Comparison of ENCODE assay signal across 25 cellular contexts in the genomic region with DNA sequence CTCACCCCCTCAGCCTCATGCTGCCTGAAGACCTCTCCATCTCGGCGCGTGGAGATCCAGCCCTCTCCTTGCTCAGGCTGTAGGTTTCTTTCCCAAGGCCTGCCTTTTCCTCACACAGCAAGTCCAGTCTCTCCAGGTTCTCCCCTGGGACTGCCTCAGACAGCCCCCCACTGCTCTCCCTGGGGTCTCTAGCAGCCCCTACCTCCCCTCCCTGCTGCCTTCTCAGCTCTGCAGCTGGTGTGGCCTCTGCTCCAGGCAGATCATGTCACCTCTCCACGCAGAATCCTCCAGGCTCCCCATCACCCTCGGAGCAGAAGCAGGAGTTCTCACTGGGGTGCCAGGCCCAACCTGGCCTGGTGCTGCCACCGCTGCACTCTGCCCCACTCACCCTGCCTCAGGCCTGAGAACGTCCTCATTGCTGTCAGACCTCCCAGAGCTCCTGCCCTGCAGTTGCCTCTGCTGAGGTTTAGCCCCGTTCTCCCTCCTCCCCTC. TPM values are rescaled to one million over a fixed set of nuclear protein-coding genes. Genes with fewer than 3 reads are reported as not detected.
DNase-seq lines count a peak whose midpoint lies in the region; ATAC-seq, FAIRE-seq and TF ChIP-seq lines count a peak whose summit lies in the region.
"Had no signal": no experiment of that assay in that cellular context is flagged by ENCODE, and none has a peak within 500 bp of the region (broad histone marks: within the 10 kb centered on the region; RNA-seq: fewer than 3 reads in every experiment).

No MANE protein-coding gene starts in this region.

- H3K27ac Mint-ChIP-seq in nephron progenitor cell, result peak overlapping the region; percentile 73
- H3K27ac Mint-ChIP-seq in CD4-positive, alpha-beta T cell, result no peak overlapping the region
- H3K27ac Mint-ChIP-seq in activated T-helper 2 cell treated with anti-CD3 and anti-CD28 coated beads, Interferon-gamma antibody, Interleukin-2, Interleukin-4, amounts not matched to agents 10 μg/mL and 5 μg/mL and 100 μg/mL, durations not matched to agents 14 hours and 24 hours and 36 hours, result no peak overlapping the region
- no peak overlapping the region for H3K27ac Mint-ChIP-seq in activated CD4-positive, alpha-beta memory T cell treated with anti-CD3 and anti-CD28 coated beads, Interleukin-2, amount 10 ng/mL, durations not matched to agents 7 days and 5 days
- H3K27ac Mint-ChIP-seq: activated naive CD8-positive, alpha-beta T cell treated with anti-CD3 and anti-CD28 coated beads, Interleukin-2, amount 50 U/mL, for 24 hours; CD8-positive, alpha-beta T cell had no signal

- in situ Hi-C loops in GM12878 (cut with MboI), result no loop called here

- TF ChIP-seq POLR2A in GM12878 (IDR thresholded peaks at IDR 0.05; ENCODE audit: low read depth, low read length), result no peak; the same call in 1 of the 2 replicates

- H3K4me3 Mint-ChIP-seq in nephron progenitor cell, result no peak overlapping the region
- no peak overlapping the region for H3K4me3 Mint-ChIP-seq in CD4-positive, alpha-beta T cell
- H3K4me3 Mint-ChIP-seq in activated T-helper 2 cell treated with anti-CD3 and anti-CD28 coated beads, Interferon-gamma antibody, Interleukin-2, Interleukin-4, amounts not matched to agents 10 μg/mL and 5 μg/mL and 100 μg/mL, durations not matched to agents 14 hours and 24 hours and 36 hours (ENCODE audit: low read depth), result no peak overlapping the region
- H3K4me3 Mint-ChIP-seq in activated CD4-positive, alpha-beta memory T cell treated with anti-CD3 and anti-CD28 coated beads, Interleukin-2, amount 10 ng/mL, durations not matched to agents 7 days and 5 days, result no peak overlapping the region
- H3K4me3 Mint-ChIP-seq: activated naive CD8-positive, alpha-beta T cell treated with anti-CD3 and anti-CD28 coated beads, Interleukin-2, amount 50 U/mL, for 24 hours; CD8-positive, alpha-beta T cell had no signal

- TF ChIP-seq CTCF in HEK293 (tag by site-specific recombination; IDR thresholded peaks at IDR 0.05) (no peak), GM12878 (IDR thresholded peaks at IDR 0.05 in 2 of 3, conservative IDR thresholded peaks at IDR 0.05 in 1 of 3; ENCODE audit: control insufficient read depth in 2 of 3, extremely low read depth in 1 of 3, insufficient read depth in 1 of 3, low read depth in 3 of 3, low read length in 3 of 3) (no peak), nephron progenitor cell (IDR thresholded peaks at IDR 0.05) (no peak)
- no peak for TF ChIP-seq CTCF in CD4-positive, alpha-beta T cell (IDR thresholded peaks at IDR 0.05)

- SMC1A ChIA-PET in GM12878 (lab: Charles Lee; ENCODE audit: uncharacterized antibody, unreplicated experiment), result interaction anchor here (1.2 to 1.7 kb wide), 3 partner anchors 13 to 27 kb away, joined by 3 to 5 read pairs (median 3); a partner anchor contains a TSS

- H3K9ac ChIP-seq in GM12878 (ENCODE audit: control insufficient read depth, insufficient read depth, low read length), result no peak overlapping the region

- H3K36me3 ChIP-seq in HEK293 (ENCODE audit: control insufficient read depth in 2 of 2, insufficient read depth in 1 of 2, low read length in 2 of 2) (peaks cover 51 to 88% of the 10 kb centered on the region in 2 experiments), GM12878 (ENCODE audit: control insufficient read depth in 2 of 2, insufficient read depth in 2 of 2, low read length in 1 of 2) (peaks cover 18 to 28% of the 10 kb centered on the region in 2 experiments)

- no TSS peak for BruUV-seq in GM12878 (replicated peaks; lab: Mats Ljungman, UMichigan)

- intact Hi-C loops in GM12878 (cut with micrococcal nuclease; ENCODE audit: unreplicated experiment), result loop anchor here (2.0 kb wide), 1 partner anchor 37 kb away; a partner anchor contains a TSS
- intact Hi-C loops in CD4-positive, alpha-beta T cell (cut with DNase I, micrococcal nuclease), result no loop called here
- intact Hi-C loops in activated T-helper 2 cell treated with anti-CD3 and anti-CD28 coated beads, Interferon-gamma antibody, Interleukin-2, Interleukin-4, amounts not matched to agents 10 μg/mL and 5 μg/mL and 100 μg/mL, durations not matched to agents 14 hours and 24 hours and 36 hours (cut with micrococcal nuclease), result no loop called here

- CTCF ChIA-PET in HEK293 (lab: Yijun Ruan, JAX), result no interaction called here
- CTCF ChIA-PET in GM12878 (lab: Yijun Ruan, JAX), result interaction anchor here (0.6 to 1.3 kb wide), 6 partner anchors 10 to 92 kb away, joined by 3 to 5 read pairs (median 4); a partner anchor contains a TSS
- CTCF ChIA-PET in CD4-positive, alpha-beta T cell (lab: Charles Lee), result no interaction called here
- CTCF ChIA-PET in activated CD4-positive, alpha-beta memory T cell treated with anti-CD3 and anti-CD28 coated beads, Interleukin-2, amount 10 ng/mL, durations not matched to agents 7 days and 5 days (lab: Charles Lee), result no interaction called here

- H3K4me1 ChIP-seq in HEK293 (ENCODE audit: control insufficient read depth, insufficient read depth, low read length), result no peaks in the 10 kb centered on the region
- peaks cover 89% of the 10 kb centered on the region for H3K4me1 ChIP-seq in GM12878 (ENCODE audit: control insufficient read depth, insufficient read depth, low read length)
- H3K4me1 ChIP-seq: esophagus muscularis mucosa, gastrocnemius medialis, HAP-1, SJCRH30 had no signal

- peaks cover 88% of the 10 kb centered on the region for H3K36me3 Mint-ChIP-seq in nephron progenitor cell (ENCODE audit: low read depth)
- peaks cover 84% of the 10 kb centered on the region for H3K36me3 Mint-ChIP-seq in CD4-positive, alpha-beta T cell (ENCODE audit: low read depth)
- H3K36me3 Mint-ChIP-seq in activated T-helper 2 cell treated with anti-CD3 and anti-CD28 coated beads, Interferon-gamma antibody, Interleukin-2, Interleukin-4, amounts not matched to agents 10 μg/mL and 5 μg/mL and 100 μg/mL, durations not matched to agents 14 hours and 24 hours and 36 hours (ENCODE audit: low read depth), result peaks cover 63% of the 10 kb centered on the region
- H3K36me3 Mint-ChIP-seq in activated CD4-positive, alpha-beta memory T cell treated with anti-CD3 and anti-CD28 coated beads, Interleukin-2, amount 10 ng/mL, durations not matched to agents 7 days and 5 days (ENCODE audit: low read depth), result peaks cover 53% of the 10 kb centered on the region

- no peaks in the 10 kb centered on the region for H3K27me3 ChIP-seq in GM12878 (replicated peaks in 1 of 2; ENCODE audit: control insufficient read depth in 2 of 2, insufficient read depth in 2 of 2, low read length in 1 of 2)
- H3K27me3 ChIP-seq in CD4-positive, alpha-beta T cell (ENCODE audit: control insufficient read depth, insufficient read depth, low read length), result no peaks in the 10 kb centered on the region
- H3K27me3 ChIP-seq: esophagus muscularis mucosa, gastrocnemius medialis, SJCRH30, thyroid gland had no signal

- peaks cover 8% of the 10 kb centered on the region for H3K4me1 Mint-ChIP-seq in nephron progenitor cell
- H3K4me1 Mint-ChIP-seq in CD4-positive, alpha-beta T cell (ENCODE audit: low read depth), result no peaks in the 10 kb centered on the region
- H3K4me1 Mint-ChIP-seq in activated T-helper 2 cell treated with anti-CD3 and anti-CD28 coated beads, Interferon-gamma antibody, Interleukin-2, Interleukin-4, amounts not matched to agents 10 μg/mL and 5 μg/mL and 100 μg/mL, durations not matched to agents 14 hours and 24 hours and 36 hours (ENCODE audit: low read depth), result no peaks in the 10 kb centered on the region
- H3K4me1 Mint-ChIP-seq in activated CD4-positive, alpha-beta memory T cell treated with anti-CD3 and anti-CD28 coated beads, Interleukin-2, amount 10 ng/mL, durations not matched to agents 7 days and 5 days, result no peaks in the 10 kb centered on the region

- ATAC-seq in GM12878, result no peak
- ATAC-seq in CD4-positive, alpha-beta T cell (ENCODE audit: poor library complexity), result no peak
- ATAC-seq: activated naive CD8-positive, alpha-beta T cell treated with anti-CD3 and anti-CD28 coated beads, Interleukin-2, amount 50 U/mL, for 24 hours; CD8-positive, alpha-beta T cell; gastrocnemius medialis had no signal

- 89% methylated on average over 8 of the region's 8 CpGs for WGBS in GM12878 (ENCODE audit: insufficient coverage, insufficient replicate concordance, low lambda C conversion rate, missing lambda C conversion rate)

- no peak for TF ChIP-seq RAD21 in GM12878 (IDR thresholded peaks at IDR 0.05; ENCODE audit: insufficient read depth, low read depth, low read length)

- H3K4me3 ChIP-seq in HEK293 (ENCODE audit: low read depth, low read length) (no peak overlapping the region), GM12878 (no peak overlapping the region)
- H3K4me3 ChIP-seq: esophagus muscularis mucosa, gastrocnemius medialis, HAP-1, lung, SJCRH30, skin epidermis, thyroid gland had no signal

- H3K9me3 Mint-ChIP-seq in nephron progenitor cell, result no peaks in the 10 kb centered on the region
- no peaks in the 10 kb centered on the region for H3K9me3 Mint-ChIP-seq in CD4-positive, alpha-beta T cell
- H3K9me3 Mint-ChIP-seq in activated T-helper 2 cell treated with anti-CD3 and anti-CD28 coated beads, Interferon-gamma antibody, Interleukin-2, Interleukin-4, amounts not matched to agents 10 μg/mL and 5 μg/mL and 100 μg/mL, durations not matched to agents 14 hours and 24 hours and 36 hours, result no peaks in the 10 kb centered on the region
- no peaks in the 10 kb centered on the region for H3K9me3 Mint-ChIP-seq in activated CD4-positive, alpha-beta memory T cell treated with anti-CD3 and anti-CD28 coated beads, Interleukin-2, amount 10 ng/mL, durations not matched to agents 7 days and 5 days
- H3K9me3 Mint-ChIP-seq: activated naive CD8-positive, alpha-beta T cell treated with anti-CD3 and anti-CD28 coated beads, Interleukin-2, amount 50 U/mL, for 24 hours; CD8-positive, alpha-beta T cell had no signal

- POLR2A ChIA-PET in HEK293 (lab: Yijun Ruan, JAX), result interaction anchor here (0.7 kb wide), 1 partner anchor 10 kb away, joined by 3 read pairs; no protein-coding TSS in a partner anchor
- POLR2A ChIA-PET in GM12878 (lab: Charles Lee), result interaction anchor here (0.6 to 2.7 kb wide), 3 partner anchors 10 to 43 kb away, joined by 3 to 12 read pairs (median 4); no protein-coding TSS in a partner anchor
- POLR2A ChIA-PET in CD4-positive, alpha-beta T cell (lab: Charles Lee), result interaction anchor here (1.1 to 1.2 kb wide), 2 partner anchors 10 to 27 kb away, joined by 3 read pairs; no protein-coding TSS in a partner anchor
- POLR2A ChIA-PET in activated CD4-positive, alpha-beta memory T cell treated with anti-CD3 and anti-CD28 coated beads, Interleukin-2, amount 10 ng/mL, durations not matched to agents 7 days and 5 days (lab: Charles Lee), result no interaction called here

- H3K27me3 Mint-ChIP-seq in nephron progenitor cell (ENCODE audit: low read depth, poor library complexity), result peaks cover 3% of the 10 kb centered on the region
- H3K27me3 Mint-ChIP-seq in CD4-positive, alpha-beta T cell, result no peaks in the 10 kb centered on the region
- H3K27me3 Mint-ChIP-seq in activated T-helper 2 cell treated with anti-CD3 and anti-CD28 coated beads, Interferon-gamma antibody, Interleukin-2, Interleukin-4, amounts not matched to agents 10 μg/mL and 5 μg/mL and 100 μg/mL, durations not matched to agents 14 hours and 24 hours and 36 hours (ENCODE audit: low read depth), result no peaks in the 10 kb centered on the region
- no peaks in the 10 kb centered on the region for H3K27me3 Mint-ChIP-seq in activated CD4-positive, alpha-beta memory T cell treated with anti-CD3 and anti-CD28 coated beads, Interleukin-2, amount 10 ng/mL, durations not matched to agents 7 days and 5 days
- H3K27me3 Mint-ChIP-seq: activated naive CD8-positive, alpha-beta T cell treated with anti-CD3 and anti-CD28 coated beads, Interleukin-2, amount 50 U/mL, for 24 hours had no signal

- RAD21 ChIA-PET in GM12878 (lab: Charles Lee; ENCODE audit: unreplicated experiment), result interaction anchor here (2.2 kb wide), 1 partner anchor 44 kb away, joined by 7 read pairs; no protein-coding TSS in a partner anchor

- H3K27ac ChIP-seq in HEK293 (ENCODE audit: extremely low read depth, low read depth, low read length), result no peak overlapping the region
- peak overlapping the region; percentile 89 for H3K27ac ChIP-seq in GM12878 (ENCODE audit: control insufficient read depth, insufficient read depth)
- H3K27ac ChIP-seq in CD4-positive, alpha-beta T cell (ENCODE audit: low read depth, low read length), result no peak overlapping the region
- H3K27ac ChIP-seq: esophagus muscularis mucosa, gastrocnemius medialis, SJCRH30 had no signal

- H2AFZ ChIP-seq in GM12878 (ENCODE audit: control insufficient read depth, low read depth, low read length), result no peak overlapping the region

- no peaks in the 10 kb centered on the region for H3K9me3 ChIP-seq in HEK293 (ENCODE audit: control insufficient read depth, insufficient read depth, low read depth, low read length)
- H3K9me3 ChIP-seq in GM12878 (replicated peaks; ENCODE audit: control insufficient read depth, insufficient read depth, low read length), result no peaks in the 10 kb centered on the region
- H3K9me3 ChIP-seq in CD4-positive, alpha-beta T cell (ENCODE audit: control insufficient read depth, low read length), result no peaks in the 10 kb centered on the region
- H3K9me3 ChIP-seq: esophagus muscularis mucosa, gastrocnemius medialis, HAP-1, SJCRH30, thyroid gland had no signal

- peaks cover 35% of the 10 kb centered on the region for H3K79me2 ChIP-seq in GM12878 (ENCODE audit: control insufficient read depth, insufficient read depth, low read length)

- H4K20me1 ChIP-seq in GM12878 (ENCODE audit: control insufficient read depth, insufficient read depth), result no peaks in the 10 kb centered on the region

- DNase-seq in GM12878 (ENCODE audit: low read depth, low spot score) (no peak), nephron progenitor cell (no peak)
- DNase-seq in CD4-positive, alpha-beta T cell, result no peak
- no peak for DNase-seq in activated T-helper 2 cell treated with anti-CD3 and anti-CD28 coated beads, Interferon-gamma antibody, Interleukin-2, Interleukin-4, amounts not matched to agents 10 μg/mL and 5 μg/mL and 100 μg/mL, durations not matched to agents 14 hours and 24 hours and 36 hours (ENCODE audit: low spot score)
- no peak for DNase-seq in activated CD4-positive, alpha-beta memory T cell treated with anti-CD3 and anti-CD28 coated beads, Interleukin-2, amount 10 ng/mL, durations not matched to agents 7 days and 5 days
- DNase-seq: activated CD4-positive, alpha-beta T cell treated with anti-CD3 and anti-CD28 coated beads, Interleukin-2, amount 50 U/mL, for 1 hour; activated effector memory CD4-positive, alpha-beta T cell treated with Interleukin-2 at 50 U/mL for 16 hours; activated naive CD8-positive, alpha-beta T cell treated with anti-CD3 and anti-CD28 coated beads, Interleukin-2, amount 50 U/mL, for 24 hours; CD8-positive, alpha-beta T cell; effector CD8-positive, alpha-beta T cell; gastrocnemius medialis; IMR-90; MM.1S; NCI-H1436 treated with DMSO at 0.1 percent for 48 hours; NCI-H524; NK-92 treated with Interleukin-12 subunit alpha and Interleukin-12 subunit beta, amount 100 ng/mL, for 24 hours; SJCRH30; stimulated activated naive CD4-positive, alpha-beta T cell treated with Interleukin-2 at 50 U/mL for 16 hours had no signal

- no peak for FAIRE-seq in GM12878 (lab: Jason Lieb, UNC)
- FAIRE-seq: RCC 7860 had no signal

- TF ChIP-seq EP300 in GM12878 (IDR thresholded peaks at IDR 0.05; ENCODE audit: borderline replicate concordance in 1 of 2, control insufficient read depth in 1 of 2, low read depth in 2 of 2, low read length in 2 of 2), result no peak

- peak overlapping the region; percentile 100; the same call in 1 of the 2 replicates for H3K4me2 ChIP-seq in GM12878 (ENCODE audit: control insufficient read depth, insufficient read depth)

RNA-seq across cellular contexts. Expression of a gene that starts 15.2 kb away (rescaled TPM):
- 112 and 119 TPM in 2 replicates for total RNA-seq in GM12878 (2013; cell fraction: nucleolus; rRNA removed)
- total RNA-seq in GM12878 (2014; rRNA removed), result 167 and 177 TPM in 2 replicates
- total RNA-seq in GM12878 (2014; rRNA removed; fragmentation: Illumina TruSeq; extraction: Trizol), result 108 and 112 TPM in 2 replicates
- total RNA-seq in GM12878 (2021), result 179 and 185 TPM in 2 replicates
- polyA plus RNA-seq in GM12878 (2011; ENCODE audit: low read depth), result 81.1 TPM
- 183 and 187 TPM in 2 replicates for polyA plus RNA-seq in GM12878 (2011; rRNA removed)
- polyA plus RNA-seq in GM12878 (2011; cell fraction: cytosol; rRNA removed), result 136 and 163 TPM in 2 replicates
- polyA plus RNA-seq in GM12878 (2011; cell fraction: nucleus; rRNA removed), result 103 and 127 TPM in 2 replicates
- polyA plus RNA-seq in GM12878 (2012), result 150 and 176 TPM in 2 replicates
- polyA plus RNA-seq in GM12878 (2014; fragmentation: Illumina TruSeq; extraction: Trizol), result 130 and 198 TPM in 2 replicates
- polyA plus RNA-seq in GM12878 (2014; fragmentation: Nextera tagmentation; extraction: Ambion mirVana), result 10 to 100 TPM in 1 of 2 experiments, 1 to 10 TPM in 1; 9.1 to 17.9 TPM
- 215 and 239 TPM in 2 replicates for polyA plus RNA-seq in GM12878 (2014; rRNA removed)
- polyA plus RNA-seq in GM12878 (2016; fragmentation: Nextera tagmentation; extraction: Ambion mirVana), result 100 to 1,000 TPM; 192 to 207 TPM
- polyA minus RNA-seq in GM12878 (2011; rRNA and poly(A)+ RNA removed), result 104 and 119 TPM in 2 replicates
- polyA minus RNA-seq in GM12878 (2011; cell fraction: cytosol; rRNA and poly(A)+ RNA removed), result 23.8 and 37.5 TPM in 2 replicates
- 26.4 and 66.3 TPM in 2 replicates for polyA minus RNA-seq in GM12878 (2011; cell fraction: nucleus; rRNA and poly(A)+ RNA removed)
- total RNA-seq in CD4-positive, alpha-beta T cell, result 10 to 100 TPM; 40.3 to 41.7 TPM
- total RNA-seq in activated T-helper 2 cell treated with anti-CD3 and anti-CD28 coated beads, Interferon-gamma antibody, Interleukin-2, Interleukin-4, amounts not matched to agents 10 μg/mL and 5 μg/mL and 100 μg/mL, durations not matched to agents 14 hours and 24 hours and 36 hours, result 94.1 and 96.4 TPM in 2 replicates
- total RNA-seq in activated CD4-positive, alpha-beta memory T cell treated with anti-CD3 and anti-CD28 coated beads, Interleukin-2, amount 10 ng/mL, durations not matched to agents 7 days and 5 days, result 10 to 100 TPM; 65.6 to 66.9 TPM

RNA-seq across cellular contexts. Expression of a gene that starts 29.3 kb away (rescaled TPM):
- 2.0 and 2.7 TPM in 2 replicates for total RNA-seq in GM12878 (2013; cell fraction: nucleolus; rRNA removed)
- total RNA-seq in GM12878 (2014; rRNA removed), result 0.60 and 1.0 TPM in 2 replicates
- not detected in 2 replicates for total RNA-seq in GM12878 (2014; rRNA removed; fragmentation: Illumina TruSeq; extraction: Trizol)
- total RNA-seq in GM12878 (2021), result 0.41 and 0.48 TPM in 2 replicates
- polyA plus RNA-seq in GM12878 (2011; ENCODE audit: low read depth), result 0.20 TPM
- 0.12 TPM in 1 of 2 replicates, not detected in the other for polyA plus RNA-seq in GM12878 (2011; rRNA removed)
- 0.06 and 0.08 TPM in 2 replicates for polyA plus RNA-seq in GM12878 (2011; cell fraction: cytosol; rRNA removed)
- polyA plus RNA-seq in GM12878 (2011; cell fraction: nucleus; rRNA removed), result 0.16 and 0.44 TPM in 2 replicates
- polyA plus RNA-seq in GM12878 (2012), result 0.17 and 0.37 TPM in 2 replicates
- 0.03 TPM in 1 of 2 replicates, not detected in the other for polyA plus RNA-seq in GM12878 (2014; fragmentation: Illumina TruSeq; extraction: Trizol)
- under 1 TPM in 1 of 2 experiments, not detected in 1; 0.05 TPM for polyA plus RNA-seq in GM12878 (2014; fragmentation: Nextera tagmentation; extraction: Ambion mirVana)
- polyA plus RNA-seq in GM12878 (2014; rRNA removed), result 0.18 and 1.1 TPM in 2 replicates
- polyA plus RNA-seq in GM12878 (2016; fragmentation: Nextera tagmentation; extraction: Ambion mirVana), result under 1 TPM; 0.20 to 0.48 TPM
- polyA minus RNA-seq in GM12878 (2011; rRNA and poly(A)+ RNA removed), result 0.10 TPM in 1 of 2 replicates, not detected in the other
- polyA minus RNA-seq in GM12878 (2011; cell fraction: cytosol; rRNA and poly(A)+ RNA removed), result not detected in 2 replicates
- polyA minus RNA-seq in GM12878 (2011; cell fraction: nucleus; rRNA and poly(A)+ RNA removed), result 0.19 TPM in 1 of 2 replicates, not detected in the other
- total RNA-seq in CD4-positive, alpha-beta T cell, result 1 to 10 TPM; 2.3 to 2.4 TPM
- 0.87 and 1.0 TPM in 2 replicates for total RNA-seq in activated T-helper 2 cell treated with anti-CD3 and anti-CD28 coated beads, Interferon-gamma antibody, Interleukin-2, Interleukin-4, amounts not matched to agents 10 μg/mL and 5 μg/mL and 100 μg/mL, durations not matched to agents 14 hours and 24 hours and 36 hours
- total RNA-seq in activated CD4-positive, alpha-beta memory T cell treated with anti-CD3 and anti-CD28 coated beads, Interleukin-2, amount 10 ng/mL, durations not matched to agents 7 days and 5 days, result under 1 TPM; 0.20 to 0.28 TPM

RNA-seq across cellular contexts. Expression of a gene that starts 34.2 kb away (rescaled TPM):
- 4.8 and 18.2 TPM in 2 replicates for total RNA-seq in GM12878 (2013; cell fraction: nucleolus; rRNA removed)
- 78.0 and 104 TPM in 2 replicates for total RNA-seq in GM12878 (2014; rRNA removed)
- 103 and 117 TPM in 2 replicates for total RNA-seq in GM12878 (2014; rRNA removed; fragmentation: Illumina TruSeq; extraction: Trizol)
- 237 and 241 TPM in 2 replicates for total RNA-seq in GM12878 (2021)
- polyA plus RNA-seq in GM12878 (2011; ENCODE audit: low read depth), result 141 TPM
- polyA plus RNA-seq in GM12878 (2011; rRNA removed), result 23.9 and 34.4 TPM in 2 replicates
- polyA plus RNA-seq in GM12878 (2011; cell fraction: cytosol; rRNA removed), result 103 and 111 TPM in 2 replicates
- 51.2 and 87.5 TPM in 2 replicates for polyA plus RNA-seq in GM12878 (2011; cell fraction: nucleus; rRNA removed)
- 181 and 188 TPM in 2 replicates for polyA plus RNA-seq in GM12878 (2012)
- 27.2 and 126 TPM in 2 replicates for polyA plus RNA-seq in GM12878 (2014; fragmentation: Illumina TruSeq; extraction: Trizol)
- polyA plus RNA-seq in GM12878 (2014; fragmentation: Nextera tagmentation; extraction: Ambion mirVana), result 100 to 1,000 TPM in 1 of 2 experiments, 10 to 100 TPM in 1; 13.2 to 216 TPM
- 129 and 191 TPM in 2 replicates for polyA plus RNA-seq in GM12878 (2014; rRNA removed)
- polyA plus RNA-seq in GM12878 (2016; fragmentation: Nextera tagmentation; extraction: Ambion mirVana), result 100 to 1,000 TPM; 135 to 202 TPM
- 36.1 and 61.2 TPM in 2 replicates for polyA minus RNA-seq in GM12878 (2011; rRNA and poly(A)+ RNA removed)
- polyA minus RNA-seq in GM12878 (2011; cell fraction: cytosol; rRNA and poly(A)+ RNA removed), result 56.9 and 67.5 TPM in 2 replicates
- 6.9 and 7.4 TPM in 2 replicates for polyA minus RNA-seq in GM12878 (2011; cell fraction: nucleus; rRNA and poly(A)+ RNA removed)
- total RNA-seq in CD4-positive, alpha-beta T cell, result 10 to 100 TPM; 34.4 to 43.0 TPM
- total RNA-seq in activated T-helper 2 cell treated with anti-CD3 and anti-CD28 coated beads, Interferon-gamma antibody, Interleukin-2, Interleukin-4, amounts not matched to agents 10 μg/mL and 5 μg/mL and 100 μg/mL, durations not matched to agents 14 hours and 24 hours and 36 hours, result 108 and 111 TPM in 2 replicates
- total RNA-seq in activated CD4-positive, alpha-beta memory T cell treated with anti-CD3 and anti-CD28 coated beads, Interleukin-2, amount 10 ng/mL, durations not matched to agents 7 days and 5 days, result 10 to 100 TPM; 62.4 to 63.2 TPM

RNA-seq across cellular contexts. Expression of a gene that starts 36.9 kb away (rescaled TPM):
- 10.6 and 12.5 TPM in 2 replicates for total RNA-seq in GM12878 (2013; cell fraction: nucleolus; rRNA removed)
- total RNA-seq in GM12878 (2014; rRNA removed), result 14.6 and 21.0 TPM in 2 replicates
- 8.7 and 9.4 TPM in 2 replicates for total RNA-seq in GM12878 (2014; rRNA removed; fragmentation: Illumina TruSeq; extraction: Trizol)
- total RNA-seq in GM12878 (2021), result 17.4 and 19.4 TPM in 2 replicates
- 9.4 TPM for polyA plus RNA-seq in GM12878 (2011; ENCODE audit: low read depth)
- polyA plus RNA-seq in GM12878 (2011; rRNA removed), result 2.1 and 5.2 TPM in 2 replicates
- 10.4 and 15.5 TPM in 2 replicates for polyA plus RNA-seq in GM12878 (2011; cell fraction: cytosol; rRNA removed)
- polyA plus RNA-seq in GM12878 (2011; cell fraction: nucleus; rRNA removed), result 29.8 and 30.3 TPM in 2 replicates
- polyA plus RNA-seq in GM12878 (2012), result 18.0 and 23.9 TPM in 2 replicates
- polyA plus RNA-seq in GM12878 (2014; fragmentation: Illumina TruSeq; extraction: Trizol), result 2.3 and 7.4 TPM in 2 replicates
- polyA plus RNA-seq in GM12878 (2014; fragmentation: Nextera tagmentation; extraction: Ambion mirVana), result 1 to 10 TPM; 4.1 to 6.4 TPM
- polyA plus RNA-seq in GM12878 (2014; rRNA removed), result 28.1 and 29.7 TPM in 2 replicates
- polyA plus RNA-seq in GM12878 (2016; fragmentation: Nextera tagmentation; extraction: Ambion mirVana), result 10 to 100 TPM; 49.1 to 52.4 TPM
- 1.8 and 4.4 TPM in 2 replicates for polyA minus RNA-seq in GM12878 (2011; rRNA and poly(A)+ RNA removed)
- 1.1 and 1.6 TPM in 2 replicates for polyA minus RNA-seq in GM12878 (2011; cell fraction: cytosol; rRNA and poly(A)+ RNA removed)
- 3.3 and 4.9 TPM in 2 replicates for polyA minus RNA-seq in GM12878 (2011; cell fraction: nucleus; rRNA and poly(A)+ RNA removed)
- under 1 TPM; 0.66 to 0.98 TPM for total RNA-seq in CD4-positive, alpha-beta T cell
- 10.3 TPM in 2 replicates for total RNA-seq in activated T-helper 2 cell treated with anti-CD3 and anti-CD28 coated beads, Interferon-gamma antibody, Interleukin-2, Interleukin-4, amounts not matched to agents 10 μg/mL and 5 μg/mL and 100 μg/mL, durations not matched to agents 14 hours and 24 hours and 36 hours
- total RNA-seq in activated CD4-positive, alpha-beta memory T cell treated with anti-CD3 and anti-CD28 coated beads, Interleukin-2, amount 10 ng/mL, durations not matched to agents 7 days and 5 days, result 1 to 10 TPM; 7.8 to 8.3 TPM
- total RNA-seq: esophagus muscularis mucosa, SJCRH30 had no signal

RNA-seq across cellular contexts. Expression of a gene that starts 39.1 kb away (rescaled TPM):
- 0.54 and 0.71 TPM in 2 replicates for total RNA-seq in GM12878 (2013; cell fraction: nucleolus; rRNA removed)
- total RNA-seq in GM12878 (2014; rRNA removed), result 0.16 and 0.40 TPM in 2 replicates
- not detected in 2 replicates for total RNA-seq in GM12878 (2014; rRNA removed; fragmentation: Illumina TruSeq; extraction: Trizol)
- total RNA-seq in GM12878 (2021), result 0.40 TPM in 1 of 2 replicates, not detected in the other
- polyA plus RNA-seq in GM12878 (2011; ENCODE audit: low read depth), result 0.75 TPM
- 0.05 TPM in 1 of 2 replicates, not detected in the other for polyA plus RNA-seq in GM12878 (2011; rRNA removed)
- 0.07 and 0.13 TPM in 2 replicates for polyA plus RNA-seq in GM12878 (2011; cell fraction: cytosol; rRNA removed)
- 0.26 and 0.58 TPM in 2 replicates for polyA plus RNA-seq in GM12878 (2011; cell fraction: nucleus; rRNA removed)
- 1.1 TPM in 2 replicates for polyA plus RNA-seq in GM12878 (2012)
- polyA plus RNA-seq in GM12878 (2014; fragmentation: Illumina TruSeq; extraction: Trizol), result 0.11 and 0.12 TPM in 2 replicates
- under 1 TPM in 1 of 2 experiments, not detected in 1; 0.07 TPM for polyA plus RNA-seq in GM12878 (2014; fragmentation: Nextera tagmentation; extraction: Ambion mirVana)
- polyA plus RNA-seq in GM12878 (2014; rRNA removed), result 0.04 and 0.47 TPM in 2 replicates
- under 1 TPM; 0.13 to 0.23 TPM for polyA plus RNA-seq in GM12878 (2016; fragmentation: Nextera tagmentation; extraction: Ambion mirVana)
- polyA minus RNA-seq in GM12878 (2011; rRNA and poly(A)+ RNA removed), result 0.26 TPM in 1 of 2 replicates, not detected in the other
- polyA minus RNA-seq in GM12878 (2011; cell fraction: cytosol; rRNA and poly(A)+ RNA removed), result not detected in 2 replicates
- polyA minus RNA-seq in GM12878 (2011; cell fraction: nucleus; rRNA and poly(A)+ RNA removed), result not detected in 2 replicates
- total RNA-seq in CD4-positive, alpha-beta T cell, result under 1 TPM; 0.49 to 0.84 TPM
- 0.23 and 0.52 TPM in 2 replicates for total RNA-seq in activated T-helper 2 cell treated with anti-CD3 and anti-CD28 coated beads, Interferon-gamma antibody, Interleukin-2, Interleukin-4, amounts not matched to agents 10 μg/mL and 5 μg/mL and 100 μg/mL, durations not matched to agents 14 hours and 24 hours and 36 hours
- 1 to 10 TPM in 1 of 2 experiments, under 1 TPM in 1; 0.60 to 1.1 TPM for total RNA-seq in activated CD4-positive, alpha-beta memory T cell treated with anti-CD3 and anti-CD28 coated beads, Interleukin-2, amount 10 ng/mL, durations not matched to agents 7 days and 5 days
- total RNA-seq: gastrocnemius medialis, SJCRH30, thyroid gland had no signal
